Comparison of ENCODE assay signal across 8 cellular contexts in the genomic region with DNA sequence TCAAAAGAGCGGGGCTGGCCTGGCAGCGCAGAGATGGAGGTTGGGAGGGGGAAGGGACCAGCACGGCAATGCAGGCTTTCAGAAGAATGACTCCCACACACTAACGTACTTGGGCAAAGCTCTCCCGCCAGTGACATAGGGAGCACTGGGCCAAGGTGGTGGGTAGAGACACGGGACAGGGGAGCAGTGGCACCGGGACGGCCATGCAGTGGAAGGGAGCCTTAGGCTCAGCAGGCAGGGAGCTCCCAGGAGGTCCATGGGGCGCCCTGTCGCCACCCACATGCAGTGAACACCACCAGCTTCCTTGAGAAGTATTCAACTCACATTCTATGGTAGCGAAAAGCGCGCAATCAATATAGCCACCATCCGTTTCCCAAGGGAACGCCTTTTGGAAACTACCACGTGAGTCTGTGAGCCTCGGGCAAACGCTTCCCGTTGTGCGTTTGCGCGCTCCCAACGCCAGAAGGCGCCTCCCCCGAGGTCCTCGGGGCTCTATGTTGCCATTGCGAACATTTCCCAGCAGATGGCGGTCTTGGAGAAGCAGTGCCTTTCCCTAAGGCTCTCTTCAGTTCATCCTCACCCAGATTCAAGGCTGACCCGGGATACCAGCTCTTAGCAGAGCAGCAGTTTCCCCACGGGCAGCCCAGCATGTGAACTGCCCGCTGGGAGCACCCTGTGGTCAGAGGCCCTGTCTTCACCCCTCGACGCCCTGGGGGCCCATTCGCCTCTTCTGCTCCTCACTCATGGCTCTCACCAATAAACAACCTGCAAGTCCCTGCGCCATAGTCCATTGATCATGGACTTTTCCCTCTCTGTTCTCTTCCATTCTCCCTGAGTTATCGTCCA. TPM values are rescaled to one million over a fixed set of nuclear protein-coding genes. Genes with fewer than 3 reads are reported as not detected.
DNase-seq lines count a peak whose midpoint lies in the region; ATAC-seq and TF ChIP-seq lines count a peak whose summit lies in the region.

No MANE protein-coding gene starts in this region.

- H3K27ac ChIP-seq in RWPE2 (ENCODE audit: poor library complexity, severe bottlenecking) (no peak overlapping the region), foreskin keratinocyte (no peak overlapping the region), stomach smooth muscle (ENCODE audit: low read length) (no peak overlapping the region)

- TF ChIP-seq CTCF in RWPE2 (IDR thresholded peaks at IDR 0.05; ENCODE audit: poor library complexity, severe bottlenecking) (peak; percentile 96), foreskin keratinocyte (conservative IDR thresholded peaks at IDR 0.05) (peak; percentile 99)

- DNase-seq in DMS53 (lab: John Stamatoyannopoulos, UW) (peak; percentile 96), Kasumi-1 (lab: John Stamatoyannopoulos, UW) (peak; percentile 95), RWPE2 (ENCODE audit: low spot score) (no peak), foreskin keratinocyte (peak; percentile 51 to 77)
- peak; percentile 87 for DNase-seq in activated effector memory CD4-positive, alpha-beta T cell treated with anti-CD3 and anti-CD28 coated beads, Interleukin-2, amount 50 U/mL, for 16 hours

- peak overlapping the region; percentile 11 for H2AFZ ChIP-seq in neuron (ENCODE audit: low read depth, low read length)

- H3K36me3 ChIP-seq in RWPE2 (ENCODE audit: low read depth) (no peaks in the 10 kb centered on the region), neuron (ENCODE audit: insufficient read depth, low read length) (no peaks in the 10 kb centered on the region), stomach smooth muscle (ENCODE audit: control insufficient read depth in 2 of 2, insufficient read depth in 2 of 2, low read length in 2 of 2) (no peaks in the 10 kb centered on the region)

- H3K27me3 ChIP-seq in RWPE2 (ENCODE audit: insufficient read depth, poor library complexity, severe bottlenecking) (no peaks in the 10 kb centered on the region), foreskin keratinocyte (peaks cover 22% of the 10 kb centered on the region), neuron (ENCODE audit: insufficient read depth, low read length) (peaks cover 6% of the 10 kb centered on the region), stomach smooth muscle (ENCODE audit: control insufficient read depth in 1 of 2, insufficient read depth in 2 of 2, low read length in 2 of 2) (no peaks in the 10 kb centered on the region)

- ATAC-seq in GM21717 (IDR thresholded peaks at IDR 0.05; ENCODE audit: unreplicated experiment) (peak; percentile 70), RWPE2 (ENCODE audit: low read depth) (peak; percentile 87), foreskin keratinocyte (peak; percentile 84)

- H3K4me1 ChIP-seq in RWPE2 (ENCODE audit: insufficient read depth, poor library complexity, severe bottlenecking), result no peaks in the 10 kb centered on the region
- H3K4me1 ChIP-seq in foreskin keratinocyte, result no peaks in the 10 kb centered on the region
- H3K4me1 ChIP-seq in neuron (ENCODE audit: insufficient read depth, low read length), result peaks cover 3% of the 10 kb centered on the region
- H3K4me1 ChIP-seq in stomach smooth muscle (ENCODE audit: control insufficient read depth, insufficient read depth, low read length), result peaks cover 23% of the 10 kb centered on the region

- H3K9me3 ChIP-seq in RWPE2 (ENCODE audit: severe bottlenecking) (no peaks in the 10 kb centered on the region), neuron (ENCODE audit: low read length) (no peaks in the 10 kb centered on the region), stomach smooth muscle (ENCODE audit: control insufficient read depth in 2 of 2, low read length in 2 of 2) (no peaks in the 10 kb centered on the region)

- H3K9ac ChIP-seq in stomach smooth muscle (ENCODE audit: low read length in 2 of 2), result peak overlapping the region in 1 of 2 donors; percentile 42

- peak overlapping the region; percentile 19 for H3K4me3 ChIP-seq in RWPE2 (ENCODE audit: severe bottlenecking)
- peak overlapping the region; percentile 41 for H3K4me3 ChIP-seq in neuron (ENCODE audit: low read length)
- H3K4me3 ChIP-seq in stomach smooth muscle (ENCODE audit: low read length in 2 of 2), result peak overlapping the region; percentile 68 to 75

RNA-seq across cellular contexts. Expression of a gene that starts 16.4 kb away (rescaled TPM):
- not detected in 2 replicates for total RNA-seq in foreskin keratinocyte
- polyA plus RNA-seq in foreskin keratinocyte, result not detected in 2 replicates

Comparison
In these comparisons a context has a peak if more than half of its experiments do, and no peak if none do; other contexts are left out.
1. H3K4me3 ChIP-seq: peak in every context shown above with its lines; median percentile 72 in stomach smooth muscle; 41 in neuron; 19 in RWPE2.